Comparison of ENCODE assay signal across 8 cellular contexts in genomic region chr18:8706981-8707940, GRCh38. TPM values are rescaled to one million over a fixed set of nuclear protein-coding genes. Genes with fewer than 3 reads are reported as not detected.
DNase-seq lines count a peak whose midpoint lies in the region; ATAC-seq and TF ChIP-seq lines count a peak whose summit lies in the region.

No MANE protein-coding gene starts in this region.

- peak overlapping the region; percentile 69 to 91 (median 82) for H3K9ac ChIP-seq in BLaER1 treated with 17β-estradiol and CSF1 and Interleukin-3, amounts not matched to agents 10 nM and 100 nM

- intact Hi-C loops in lower lobe of right lung (cut with DNase I), result no loop called here

- H3K9me3 ChIP-seq in BLaER1 treated with 17β-estradiol and CSF1 and Interleukin-3, amounts not matched to agents 10 nM and 100 nM (replicated peaks in 1 of 11), result peaks cover 0 to 7% (median 0%) of the 10 kb centered on the region in 11 experiments; a peak in 5 of 22 replicates
- no peaks in the 10 kb centered on the region for H3K9me3 ChIP-seq in lower lobe of right lung

- ATAC-seq in lower lobe of right lung, result peak in 1 of 2 donors; percentile 22

- in situ Hi-C loops in SK-MEL-5 (cut with HindIII; ENCODE audit: low pct_unique_long_range_greater_than_20kb, low sequenced_read_pairs), result no loop called here

- H3K27me3 ChIP-seq in BLaER1 treated with 17β-estradiol and CSF1 and Interleukin-3, amounts not matched to agents 10 nM and 100 nM, result peaks cover 20 to 54% (median 23%) of the 10 kb centered on the region in 11 experiments
- H3K27me3 ChIP-seq in lower lobe of right lung (ENCODE audit: low read depth), result peaks cover 13% of the 10 kb centered on the region

- peaks cover 0 to 62% (median 10%) of the 10 kb centered on the region in 11 experiments; a peak in 12 of 22 replicates for H4K20me1 ChIP-seq in BLaER1 treated with 17β-estradiol and CSF1 and Interleukin-3, amounts not matched to agents 10 nM and 100 nM

- DNase-seq in HFF-Myc (ENCODE audit: extremely low read depth, low read depth) (peak; percentile 66), SK-MEL-5 (ENCODE audit: low read depth, low spot score) (peak; percentile 13), ecto neural progenitor cell (ENCODE audit: low spot score) (peak; percentile 81), lower lobe of right lung (peak; percentile 58), SHP77 treated with DMSO at 0.1 percent for 48 hours (lab: John Stamatoyannopoulos, UW) (no peak), cerebellar nuclear complex (lab: John Stamatoyannopoulos, UW) (no peak)

- H3K4me1 ChIP-seq in BLaER1 treated with 17β-estradiol and CSF1 and Interleukin-3, amounts not matched to agents 10 nM and 100 nM, result peaks cover 43 to 64% (median 56%) of the 10 kb centered on the region in 10 experiments
- H3K4me1 ChIP-seq in lower lobe of right lung, result peaks cover 14% of the 10 kb centered on the region

- peak overlapping the region; percentile 72 to 95 (median 82) for H3K4me3 ChIP-seq in BLaER1 treated with 17β-estradiol and CSF1 and Interleukin-3, amounts not matched to agents 10 nM and 100 nM
- peak overlapping the region; percentile 93 for H3K4me3 ChIP-seq in HFF-Myc (replicated peaks; ENCODE audit: low read depth, low read length)
- H3K4me3 ChIP-seq in lower lobe of right lung, result peak overlapping the region; percentile 62

- TF ChIP-seq CTCF in HFF-Myc (IDR thresholded peaks at IDR 0.05; ENCODE audit: low read depth, low read length, missing control alignments) (peak; percentile 17), lower lobe of right lung (IDR thresholded peaks at IDR 0.05) (peak; percentile 28)

- H3K4me2 ChIP-seq in BLaER1 treated with 17β-estradiol and CSF1 and Interleukin-3, amounts not matched to agents 10 nM and 100 nM, result peak overlapping the region; percentile 85 to 100 (median 95)

- peak overlapping the region in 9 of 11 experiments; percentile 64 to 82 (median 79); a peak in 18 of 22 replicates for H3K27ac ChIP-seq in BLaER1 treated with 17β-estradiol and CSF1 and Interleukin-3, amounts not matched to agents 10 nM and 100 nM
- H3K27ac ChIP-seq in lower lobe of right lung (no peak overlapping the region), temporal lobe (ENCODE audit: low read depth, low read length) (peak overlapping the region; percentile 9)

- peaks cover 0 to 16% (median 0%) of the 10 kb centered on the region in 11 experiments; a peak in 6 of 22 replicates for H3K36me3 ChIP-seq in BLaER1 treated with 17β-estradiol and CSF1 and Interleukin-3, amounts not matched to agents 10 nM and 100 nM
- no peaks in the 10 kb centered on the region for H3K36me3 ChIP-seq in lower lobe of right lung

RNA-seq across cellular contexts. Expression of gene MTCL1, which starts 1.9 kb away (rescaled TPM):
- total RNA-seq in SK-MEL-5 (2014; rRNA removed; shearing (Covaris generic)), result 3.8 and 6.6 TPM in 2 replicates
- 5.6 and 5.9 TPM in 2 replicates for polyA plus RNA-seq in SK-MEL-5 (2015; cell fraction: cytosol; rRNA removed)
- polyA plus RNA-seq in SK-MEL-5 (2015; cell fraction: nucleus; rRNA removed), result 13.9 and 21.7 TPM in 2 replicates
- 7.9 TPM for total RNA-seq in lower lobe of right lung
- total RNA-seq in temporal lobe, result 14.5 TPM

Comparison
In these comparisons a context has a peak if more than half of its experiments do, and no peak if none do; other contexts are left out.
1. DNase-seq: peak in HFF-Myc (single experiment), SK-MEL-5 (single experiment), ecto neural progenitor cell (single experiment) and lower lobe of right lung (single experiment); none in SHP77 treated with DMSO at 0.1 percent for 48 hours (single experiment) and cerebellar nuclear complex (0 of 2).
2. Peak in every context shown above with its lines, with median percentiles within 50 percentile points of each other: H3K4me3 ChIP-seq.